ENCODE assay signal across 8 cellular contexts in the genomic region with DNA sequence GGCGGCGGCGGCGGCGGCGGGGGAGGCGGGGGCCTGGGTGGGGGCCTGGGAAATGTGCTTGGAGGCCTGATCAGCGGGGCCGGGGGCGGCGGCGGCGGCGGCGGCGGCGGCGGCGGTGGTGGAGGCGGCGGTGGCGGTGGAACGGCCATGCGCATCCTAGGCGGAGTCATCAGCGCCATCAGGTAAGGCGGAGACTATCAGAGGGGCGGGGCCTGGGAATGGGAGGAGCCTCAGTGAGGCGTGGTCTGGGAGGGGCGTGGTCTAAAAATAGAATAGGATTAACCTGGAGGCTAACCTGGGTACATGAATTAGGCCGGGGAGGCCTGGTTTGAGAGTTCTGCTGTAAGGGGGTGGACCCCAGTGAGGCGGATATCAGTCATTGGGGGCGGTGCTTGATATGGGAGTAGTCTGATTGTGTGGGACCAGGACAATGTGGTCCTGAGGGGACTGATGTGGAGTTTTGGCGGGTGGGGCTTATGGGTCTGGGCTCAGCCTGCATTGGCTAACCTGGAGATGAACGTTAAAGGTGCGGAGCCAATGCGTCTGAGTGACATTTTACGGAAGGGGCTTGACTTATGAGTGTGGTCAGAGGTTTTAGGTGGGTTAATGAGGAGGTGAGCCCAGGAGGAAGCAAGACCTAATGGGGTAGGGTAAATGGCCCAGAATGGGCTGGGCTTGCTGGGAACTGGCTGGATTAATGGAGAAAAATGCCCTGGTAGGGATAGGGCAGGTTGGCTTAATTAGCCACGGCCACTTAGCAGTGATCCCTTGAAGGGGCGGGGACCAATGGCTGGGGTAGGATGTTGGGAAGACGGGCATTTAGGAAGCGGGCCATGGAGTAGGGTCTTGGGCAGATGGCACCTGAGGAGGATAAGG. TPM values are rescaled to one million over a fixed set of nuclear protein-coding genes. Genes with fewer than 3 reads are reported as not detected.
DNase-seq lines count a peak whose midpoint lies in the region; ATAC-seq and TF ChIP-seq lines count a peak whose summit lies in the region.

No MANE protein-coding gene starts in this region.

- H3K9me3 ChIP-seq in body of pancreas (no peaks in the 10 kb centered on the region), iPS DF 6.9 (ENCODE audit: control insufficient read depth, insufficient read depth, low read length) (no peaks in the 10 kb centered on the region), sigmoid colon (no peaks in the 10 kb centered on the region)

- TF ChIP-seq POLR2A in body of pancreas (IDR thresholded peaks at IDR 0.05) (peak in 2 of 3 donors; percentile 41 to 51), sigmoid colon (IDR thresholded peaks at IDR 0.05) (no peak)

- 31 to 61% methylated on average over 15 to 28 of the region's 42 CpGs for WGBS in body of pancreas, 2 donors
- WGBS in iPS DF 6.9 (ENCODE audit: insufficient coverage, insufficient read length) = no CpG with 5 or more reads among the region's 42 CpGs
- 22 to 23% methylated on average over 42 of the region's 42 CpGs for WGBS in sigmoid colon, 2 donors

- H3K36me3 ChIP-seq in body of pancreas (replicated peaks in 1 of 2; ENCODE audit: insufficient read depth in 1 of 2, low read depth in 2 of 2) = peaks cover 8 to 24% of the 10 kb centered on the region in 2 donors
- H3K36me3 ChIP-seq in iPS DF 6.9 (ENCODE audit: control insufficient read depth, insufficient read depth, low read length) = peaks cover 15% of the 10 kb centered on the region
- peaks cover 32 to 40% (median 35%) of the 10 kb centered on the region in 4 donors for H3K36me3 ChIP-seq in sigmoid colon

- peak overlapping the region; percentile 78 to 89 for H3K4me3 ChIP-seq in body of pancreas
- H3K4me3 ChIP-seq in iPS DF 6.9 (ENCODE audit: low read length) = peak overlapping the region; percentile 82; the same call in 1 of the 2 replicates
- peak overlapping the region; percentile 56 to 94 (median 82) for H3K4me3 ChIP-seq in sigmoid colon

- no peak for TF ChIP-seq EP300 in sigmoid colon (IDR thresholded peaks at IDR 0.05)

- TF ChIP-seq CTCF in body of pancreas (IDR thresholded peaks at IDR 0.05) (no peak), sigmoid colon (IDR thresholded peaks at IDR 0.05) (no peak)

- ATAC-seq in HG02870 (IDR thresholded peaks at IDR 0.05; ENCODE audit: unreplicated experiment) = peak; percentile 36
- ATAC-seq in body of pancreas = peak; percentile 61
- ATAC-seq in GM19328 (IDR thresholded peaks at IDR 0.05; ENCODE audit: unreplicated experiment) = no peak

- peak overlapping the region; percentile 97 to 99 (median 98) for H3K27ac ChIP-seq in body of pancreas
- H3K27ac ChIP-seq in iPS DF 6.9 (ENCODE audit: low read length) = no peak overlapping the region
- H3K27ac ChIP-seq in sigmoid colon = peak overlapping the region; percentile 89 to 100 (median 98)

- H3K27me3 ChIP-seq in body of pancreas (no peaks in the 10 kb centered on the region), iPS DF 6.9 (ENCODE audit: control insufficient read depth, insufficient read depth, low read length) (no peaks in the 10 kb centered on the region), sigmoid colon (no peaks in the 10 kb centered on the region)

- intact Hi-C loops in body of pancreas (cut with DNase I) = no loop called here
- intact Hi-C loops in sigmoid colon (cut with DNase I) = loop anchor here (5.0 kb wide), 1 partner anchor 384 kb away; a partner anchor contains a TSS

- H3K4me1 ChIP-seq in body of pancreas (peaks cover 36% of the 10 kb centered on the region), iPS DF 6.9 (ENCODE audit: control insufficient read depth, insufficient read depth, low read length) (no peaks in the 10 kb centered on the region), sigmoid colon (peaks cover 0 to 27% (median 24%) of the 10 kb centered on the region in 4 donors)

- DNase-seq in GF-D8 (lab: John Stamatoyannopoulos, UW) = peak; percentile 33
- DNase-seq in NCI-H2107 treated with DMSO at 0.1 percent for 48 hours (lab: John Stamatoyannopoulos, UW; ENCODE audit: unreplicated experiment) = peak; percentile 72
- DNase-seq in UCSD-AML1 (lab: John Stamatoyannopoulos, UW; ENCODE audit: unreplicated experiment) = peak; percentile 86
- DNase-seq in body of pancreas = peak; percentile 86 to 91 (median 89)
- DNase-seq in iPS DF 6.9 (ENCODE audit: low read depth, low spot score) = peak; percentile 87
- peak; percentile 93 for DNase-seq in sigmoid colon

RNA-seq across cellular contexts. Expression of a gene that starts 1.4 kb away (rescaled TPM):
- total RNA-seq in body of pancreas (10 to 100 TPM; 53.7 to 56.0 TPM), sigmoid colon (100 to 1,000 TPM; 101 to 116 (median 104) TPM)
- polyA plus RNA-seq in sigmoid colon = 100 to 1,000 TPM; 656 to 938 (median 931) TPM

RNA-seq across cellular contexts. Expression of a gene that starts 11.0 kb away (rescaled TPM):
- 10 to 100 TPM in 1 of 2 donors, 1 to 10 TPM in 1; 1.6 to 29.0 TPM for total RNA-seq in body of pancreas
- 10 to 100 TPM; 43.0 to 88.5 (median 72.4) TPM for total RNA-seq in sigmoid colon
- 10 to 100 TPM; 11.3 to 27.0 (median 11.4) TPM for polyA plus RNA-seq in sigmoid colon

RNA-seq across cellular contexts. Expression of a gene that starts 26.0 kb away (rescaled TPM):
- total RNA-seq in body of pancreas (10 to 100 TPM; 49.8 to 71.3 TPM), sigmoid colon (100 to 1,000 TPM; 109 to 162 (median 153) TPM)
- 100 to 1,000 TPM; 117 to 133 (median 125) TPM for polyA plus RNA-seq in sigmoid colon

RNA-seq across cellular contexts. Expression of a gene that starts 26.6 kb away (rescaled TPM):
- total RNA-seq in body of pancreas (10 to 100 TPM; 33.5 to 95.9 TPM), sigmoid colon (100 to 1,000 TPM in 1 of 4 donors, 10 to 100 TPM in 3; 39.9 to 118 (median 83.5) TPM)
- 10 to 100 TPM; 46.7 to 96.1 (median 52.0) TPM for polyA plus RNA-seq in sigmoid colon

RNA-seq across cellular contexts. Expression of a gene that starts 30.3 kb away (rescaled TPM):
- total RNA-seq in body of pancreas (not detected), sigmoid colon (not detected)
- not detected for polyA plus RNA-seq in sigmoid colon

Comparison
In these comparisons a context has a peak if more than half of its experiments do, and no peak if none do; other contexts are left out.
1. DNase-seq: peak in every context shown above with its lines; median percentile 93 in sigmoid colon; 89 in body of pancreas; 87 in iPS DF 6.9; 86 in UCSD-AML1; 72 in NCI-H2107 treated with DMSO at 0.1 percent for 48 hours; 33 in GF-D8.
2. POLR2A ChIP-seq: peak in body of pancreas (2 of 3); none in sigmoid colon (0 of 2).
3. Peak in every context shown above with its lines, with median percentiles within 50 percentile points of each other: H3K4me3 ChIP-seq.